ENCODE assay signal across 12 cellular contexts in the genomic region with DNA sequence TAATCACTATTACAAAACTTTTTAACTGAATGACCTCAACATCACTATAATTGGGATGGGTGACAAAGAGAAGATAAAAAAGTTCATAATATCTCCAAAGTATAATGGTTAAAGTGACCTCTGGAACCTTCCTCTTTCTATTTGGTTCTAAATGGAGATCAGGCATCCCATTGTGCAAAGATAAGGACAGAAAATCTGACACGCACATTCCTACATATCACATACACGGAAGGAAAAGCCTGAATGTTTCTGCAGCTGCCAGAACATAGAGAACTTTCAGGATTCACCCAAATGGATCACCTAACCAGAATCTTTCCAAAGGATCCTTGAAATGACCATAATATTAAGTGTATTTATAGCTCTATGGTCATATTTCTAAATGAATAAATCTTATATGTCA.
"Had no signal": no experiment of that assay in that cellular context is flagged by ENCODE, and none has a peak within 500 bp of the region (broad histone marks: within the 10 kb centered on the region; RNA-seq: fewer than 3 reads in every experiment).

No MANE protein-coding gene starts in this region.

- DNase-seq: activated CD4-positive, alpha-beta T cell treated with anti-CD3 and anti-CD28 coated beads, Interleukin-2, amount 50 U/mL, for 1 hour; activated CD4-positive, CD25-positive, alpha-beta regulatory T cell; activated effector memory CD4-positive, alpha-beta T cell treated with Interleukin-2 at 50 U/mL for 16 hours; activated T-cell treated with anti-CD3 and anti-CD28 coated beads, Interleukin-2, amount 50 U/mL, for 1 hour; cerebellar nuclear complex; endodermal cell; erythroblast; left cardiac atrium; stimulated activated CD4-positive, alpha-beta T cell treated with anti-CD3 and anti-CD28 coated beads, Interleukin-15, amount 100 ng/mL, for 24 hours; stimulated activated CD4-positive, alpha-beta T cell treated with anti-CD3 and anti-CD28 coated beads, Interleukin-4, amount 100 ng/mL, for 4 hours; stomach had no signal

- H3K27ac ChIP-seq: thoracic aorta had no signal

- H3K36me3 ChIP-seq: stomach, thoracic aorta had no signal

- H3K4me3 ChIP-seq: stomach, thoracic aorta had no signal

- H3K27me3 ChIP-seq: stomach had no signal

- H3K9me3 ChIP-seq: stomach, thoracic aorta had no signal
